In the genomic region with DNA sequence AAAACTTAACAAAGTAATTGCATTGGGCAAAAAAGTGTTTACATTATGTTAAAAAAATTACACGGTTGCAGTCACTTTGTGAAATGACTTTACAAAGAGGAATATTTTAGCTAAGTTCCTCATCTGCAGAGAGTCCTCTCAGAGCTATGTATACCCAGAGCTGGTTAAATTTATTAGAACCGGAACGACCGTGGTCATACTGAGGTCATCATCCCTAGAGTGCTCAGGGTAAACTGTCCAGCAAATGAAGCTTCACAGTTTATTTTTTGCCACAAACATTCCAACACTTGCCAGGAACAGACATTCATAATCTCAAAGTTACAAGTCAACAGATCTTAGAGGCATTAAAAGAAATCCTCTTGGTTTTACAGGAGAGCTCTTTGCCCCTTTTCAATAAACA, we compare ENCODE assay signal across 8 cellular contexts. TPM values are rescaled to one million over a fixed set of nuclear protein-coding genes. Genes with fewer than 3 reads are reported as not detected.
DNase-seq lines count a peak whose midpoint lies in the region; ATAC-seq, FAIRE-seq and TF ChIP-seq lines count a peak whose summit lies in the region.

No MANE protein-coding gene starts in this region.

- H4K20me1 ChIP-seq in BLaER1 treated with 17β-estradiol and CSF1 and Interleukin-3, amounts not matched to agents 10 nM and 100 nM, result peaks cover 0 to 19% (median 7%) of the 10 kb centered on the region in 11 experiments; a peak in 10 of 22 replicates
- no peaks in the 10 kb centered on the region for H4K20me1 ChIP-seq in KMS-11 (ENCODE audit: insufficient read depth)
- H4K20me1 ChIP-seq in astrocyte (ENCODE audit: insufficient read depth, low read length), result peaks cover 9% of the 10 kb centered on the region

- peaks cover 5% of the 10 kb centered on the region for H3K27me3 Mint-ChIP-seq in astrocyte (ENCODE audit: low read depth, unreplicated experiment)

- no peak for FAIRE-seq in astrocyte (lab: Jason Lieb, UNC)

- peak overlapping the region in 2 of 11 experiments; percentile 17 to 57; a peak in 3 of 22 replicates for H3K27ac ChIP-seq in BLaER1 treated with 17β-estradiol and CSF1 and Interleukin-3, amounts not matched to agents 10 nM and 100 nM
- no peak overlapping the region for H3K27ac ChIP-seq in KMS-11
- H3K27ac ChIP-seq in astrocyte (ENCODE audit: low read depth, low read length), result no peak overlapping the region

- H3K36me3 Mint-ChIP-seq in astrocyte (ENCODE audit: low read depth, unreplicated experiment), result peaks cover 3% of the 10 kb centered on the region

- H3K4me1 ChIP-seq in BLaER1 treated with 17β-estradiol and CSF1 and Interleukin-3, amounts not matched to agents 10 nM and 100 nM, result peaks cover 43 to 73% (median 63%) of the 10 kb centered on the region in 10 experiments
- peaks cover 14% of the 10 kb centered on the region for H3K4me1 ChIP-seq in KMS-11 (ENCODE audit: low read depth, poor library complexity, severe bottlenecking)
- peaks cover 15% of the 10 kb centered on the region for H3K4me1 ChIP-seq in astrocyte (ENCODE audit: insufficient read depth, low read length)
- peaks cover 62% of the 10 kb centered on the region for H3K4me1 ChIP-seq in mononuclear cell (ENCODE audit: insufficient read depth, low read length)

- DNase-seq in astrocyte (ENCODE audit: low read depth), result no peak
- DNase-seq in NCI-H2171 treated with DMSO at 0.1 percent for 48 hours (lab: John Stamatoyannopoulos, UW), result no peak
- no peak for DNase-seq in inferior parietal cortex (ENCODE audit: extremely low spot score)
- DNase-seq in DMS 273 (lab: John Stamatoyannopoulos, UW; ENCODE audit: unreplicated experiment), result no peak

- H3K27ac Mint-ChIP-seq in astrocyte (ENCODE audit: unreplicated experiment), result no peak overlapping the region

- ATAC-seq in GM18517 (IDR thresholded peaks at IDR 0.05; ENCODE audit: unreplicated experiment), result no peak

- H3K4me3 ChIP-seq in BLaER1 treated with 17β-estradiol and CSF1 and Interleukin-3, amounts not matched to agents 10 nM and 100 nM, result peak overlapping the region in 9 of 10 experiments; percentile 56 to 76 (median 65); a peak in 17 of 20 replicates
- H3K4me3 ChIP-seq in KMS-11 (IDR thresholded peaks at IDR 0.05; ENCODE audit: insufficient read depth, low read depth, low read length) (no peak overlapping the region), astrocyte (ENCODE audit: insufficient read depth, low read depth, low read length) (no peak overlapping the region), mononuclear cell (ENCODE audit: low read length) (peak overlapping the region; percentile 56)

- peak overlapping the region; percentile 96 to 100 (median 99) for H3K4me2 ChIP-seq in BLaER1 treated with 17β-estradiol and CSF1 and Interleukin-3, amounts not matched to agents 10 nM and 100 nM
- H3K4me2 ChIP-seq in KMS-11 (0 out of 2 replicates have a peak overlapping the region, but pooled peaks have one; percentile 97), astrocyte (ENCODE audit: low read length) (peak overlapping the region; percentile 95)

- no peaks in the 10 kb centered on the region for H3K9me3 Mint-ChIP-seq in astrocyte (ENCODE audit: unreplicated experiment)

- peaks cover 11 to 17% (median 14%) of the 10 kb centered on the region in 11 experiments; a peak in 17 of 22 replicates for H3K36me3 ChIP-seq in BLaER1 treated with 17β-estradiol and CSF1 and Interleukin-3, amounts not matched to agents 10 nM and 100 nM
- H3K36me3 ChIP-seq in KMS-11 (ENCODE audit: insufficient read depth), result no peaks in the 10 kb centered on the region
- H3K36me3 ChIP-seq in astrocyte (ENCODE audit: insufficient read depth, low read length), result peaks cover 7% of the 10 kb centered on the region

- H3K79me2 ChIP-seq in KMS-11 (ENCODE audit: insufficient read depth, low read depth) (no peaks in the 10 kb centered on the region), astrocyte (ENCODE audit: insufficient read depth, low read length) (no peaks in the 10 kb centered on the region)

- peaks cover 4 to 33% (median 16%) of the 10 kb centered on the region in 11 experiments; a peak in 17 of 22 replicates for H3K27me3 ChIP-seq in BLaER1 treated with 17β-estradiol and CSF1 and Interleukin-3, amounts not matched to agents 10 nM and 100 nM
- no peaks in the 10 kb centered on the region; the same call in 1 of the 2 replicates for H3K27me3 ChIP-seq in KMS-11 (ENCODE audit: insufficient read depth, low read depth)
- H3K27me3 ChIP-seq in astrocyte (ENCODE audit: insufficient read depth, low read length), result no peaks in the 10 kb centered on the region
- H3K27me3 ChIP-seq in mononuclear cell (ENCODE audit: insufficient read depth, low read length), result no peaks in the 10 kb centered on the region

- no peak for TF ChIP-seq CTCF in KMS-11 (conservative IDR thresholded peaks at IDR 0.05; ENCODE audit: low read depth, low read length)
- no peak for TF ChIP-seq CTCF in astrocyte (IDR thresholded peaks at IDR 0.05; ENCODE audit: insufficient read depth, low read depth, low read length)

- H2AFZ ChIP-seq in KMS-11 (ENCODE audit: low read depth) (no peak overlapping the region), astrocyte (ENCODE audit: low read depth, low read length) (no peak overlapping the region)

- 0 out of 22 replicates have a peak, but pooled peaks cover 0 to 4% (median 0%) of the 10 kb centered on the region in 11 experiments for H3K9me3 ChIP-seq in BLaER1 treated with 17β-estradiol and CSF1 and Interleukin-3, amounts not matched to agents 10 nM and 100 nM (replicated peaks in 1 of 11)
- H3K9me3 ChIP-seq in astrocyte (ENCODE audit: insufficient read depth, low read depth, low read length), result no peaks in the 10 kb centered on the region
- H3K9me3 ChIP-seq in mononuclear cell (ENCODE audit: low read depth, low read length), result no peaks in the 10 kb centered on the region

- H3K4me3 Mint-ChIP-seq in astrocyte (ENCODE audit: unreplicated experiment), result peak overlapping the region; percentile 80

- peaks cover 10% of the 10 kb centered on the region for H3K4me1 Mint-ChIP-seq in astrocyte (ENCODE audit: low read depth, unreplicated experiment)

- H3K9ac ChIP-seq in BLaER1 treated with 17β-estradiol and CSF1 and Interleukin-3, amounts not matched to agents 10 nM and 100 nM, result peak overlapping the region in 2 of 11 experiments; percentile 74 to 77; a peak in 2 of 22 replicates
- H3K9ac ChIP-seq in KMS-11 (no peak overlapping the region), astrocyte (ENCODE audit: low read length) (no peak overlapping the region)

RNA-seq across cellular contexts. Expression of gene ROPN1L, which starts 0.9 kb away (rescaled TPM):
- total RNA-seq in astrocyte (0.60 and 0.77 TPM in 2 replicates), mononuclear cell (0.42 TPM)

Comparison
In these comparisons a context has a peak if more than half of its experiments do, and no peak if none do; other contexts are left out.
1. H3K4me3 ChIP-seq: peak in BLaER1 treated with 17β-estradiol and CSF1 and Interleukin-3, amounts not matched to agents 10 nM and 100 nM (9 of 10) and mononuclear cell (single experiment); none in KMS-11 (single experiment) and astrocyte (single experiment).
2. Peak in every context shown above with its lines, with median percentiles within 50 percentile points of each other: H3K4me2 ChIP-seq.